Comparison of ENCODE assay signal across 8 cellular contexts in the genomic region with DNA sequence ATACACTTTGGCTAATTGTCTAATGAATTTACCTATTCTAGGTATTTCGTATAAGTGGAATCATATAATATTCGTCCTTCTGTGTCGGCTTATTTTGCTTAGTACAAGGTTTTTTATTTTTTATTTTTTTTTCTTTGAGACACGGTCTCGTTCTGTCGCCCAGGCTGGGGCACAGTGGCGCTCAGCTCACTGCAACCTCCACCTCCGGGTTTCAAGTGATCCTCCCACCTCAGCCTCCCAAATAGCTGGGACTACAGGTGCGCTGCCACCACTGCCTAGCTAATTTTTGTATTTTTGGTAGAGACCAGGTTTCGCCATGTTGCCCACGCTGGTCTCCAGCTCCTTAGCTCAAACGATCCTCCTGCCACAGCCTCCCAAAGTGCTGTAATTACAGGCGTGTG. TPM values are rescaled to one million over a fixed set of nuclear protein-coding genes. Genes with fewer than 3 reads are reported as not detected.
DNase-seq lines count a peak whose midpoint lies in the region; ATAC-seq and TF ChIP-seq lines count a peak whose summit lies in the region.

No MANE protein-coding gene starts in this region.

- H3K36me3 ChIP-seq in CD4-positive, CD25-positive, alpha-beta regulatory T cell (ENCODE audit: control insufficient read depth, insufficient read depth, low read length), result no peaks in the 10 kb centered on the region
- H3K36me3 ChIP-seq in OCI-LY3 (replicated peaks; ENCODE audit: low read depth, low read length), result no peaks in the 10 kb centered on the region

- no peaks in the 10 kb centered on the region for H4K20me1 ChIP-seq in OCI-LY3 (ENCODE audit: insufficient read depth, low read length)

- peaks cover 61% of the 10 kb centered on the region for H3K4me1 ChIP-seq in CD4-positive, CD25-positive, alpha-beta regulatory T cell (ENCODE audit: control insufficient read depth, insufficient read depth, low read length, poor library complexity, severe bottlenecking)
- H3K4me1 ChIP-seq in OCI-LY3 (ENCODE audit: low read length), result peaks cover 59% of the 10 kb centered on the region

- peak in 2 of 3 donors; percentile 27 to 46 for DNase-seq in CD4-positive, CD25-positive, alpha-beta regulatory T cell
- DNase-seq in effector memory CD8-positive, alpha-beta T cell, result no peak
- DNase-seq in osteocyte (ENCODE audit: extremely low spot score, unreplicated experiment), result no peak
- DNase-seq in stimulated activated CD4-positive, alpha-beta T cell treated with anti-CD3 and anti-CD28 coated beads, Interleukin-4, amount 100 ng/mL, for 1 hour, result no peak
- DNase-seq in NOMO-1 treated with DMSO at 0.1 percent for 48 hours (lab: John Stamatoyannopoulos, UW; ENCODE audit: unreplicated experiment), result no peak
- DNase-seq in medulla oblongata (ENCODE audit: extremely low spot score), result no peak

- peak overlapping the region; percentile 98 for H3K27ac ChIP-seq in CD4-positive, CD25-positive, alpha-beta regulatory T cell (ENCODE audit: insufficient read depth, low read length, poor library complexity, severe bottlenecking)
- peak overlapping the region; percentile 86 for H3K27ac ChIP-seq in OCI-LY3 (ENCODE audit: low read length)

- no peaks in the 10 kb centered on the region for H3K79me2 ChIP-seq in OCI-LY3 (ENCODE audit: low read length)

- H3K4me3 Mint-ChIP-seq in CD4-positive, CD25-positive, alpha-beta regulatory T cell, result peak overlapping the region; percentile 97 to 99 (median 98)
- H3K4me3 Mint-ChIP-seq in effector memory CD8-positive, alpha-beta T cell, result peak overlapping the region; percentile 96 to 97
- H3K4me3 Mint-ChIP-seq in osteocyte (ENCODE audit: unreplicated experiment), result peak overlapping the region; percentile 91

- peak overlapping the region; percentile 92 for H3K4me2 ChIP-seq in OCI-LY3 (ENCODE audit: low read length)

- H3K4me3 ChIP-seq in CD4-positive, CD25-positive, alpha-beta regulatory T cell (ENCODE audit: low read depth, low read length), result peak overlapping the region; percentile 61
- peak overlapping the region; percentile 77 for H3K4me3 ChIP-seq in OCI-LY3 (ENCODE audit: low read length)

- no peak for TF ChIP-seq CTCF in OCI-LY3 (IDR thresholded peaks at IDR 0.05; ENCODE audit: low read depth, low read length)
- TF ChIP-seq CTCF in osteocyte (IDR thresholded peaks at IDR 0.05), result no peak

- H3K9ac ChIP-seq in OCI-LY3 (ENCODE audit: low read length), result peak overlapping the region; percentile 97

- H3K27me3 Mint-ChIP-seq in CD4-positive, CD25-positive, alpha-beta regulatory T cell, result peaks cover 13% of the 10 kb centered on the region
- H3K27me3 Mint-ChIP-seq in effector memory CD8-positive, alpha-beta T cell, result no peaks in the 10 kb centered on the region
- H3K27me3 Mint-ChIP-seq in osteocyte (ENCODE audit: unreplicated experiment), result no peaks in the 10 kb centered on the region

- peaks cover 0 to 2% (median 0%) of the 10 kb centered on the region in 7 donors for H3K9me3 Mint-ChIP-seq in CD4-positive, CD25-positive, alpha-beta regulatory T cell
- H3K9me3 Mint-ChIP-seq in effector memory CD8-positive, alpha-beta T cell, result no peaks in the 10 kb centered on the region
- H3K9me3 Mint-ChIP-seq in osteocyte (ENCODE audit: unreplicated experiment), result no peaks in the 10 kb centered on the region

- H2AFZ ChIP-seq in OCI-LY3 (ENCODE audit: low read depth, low read length), result peak overlapping the region; percentile 74

- peaks cover 5 to 82% (median 57%) of the 10 kb centered on the region in 4 donors for H3K4me1 Mint-ChIP-seq in CD4-positive, CD25-positive, alpha-beta regulatory T cell
- peaks cover 44 to 63% of the 10 kb centered on the region in 2 donors for H3K4me1 Mint-ChIP-seq in effector memory CD8-positive, alpha-beta T cell (ENCODE audit: low read depth in 2 of 2)
- H3K4me1 Mint-ChIP-seq in osteocyte (ENCODE audit: unreplicated experiment), result peaks cover 55% of the 10 kb centered on the region

- H3K27me3 ChIP-seq in CD4-positive, CD25-positive, alpha-beta regulatory T cell (ENCODE audit: control insufficient read depth, insufficient read depth, low read length), result no peaks in the 10 kb centered on the region
- no peaks in the 10 kb centered on the region for H3K27me3 ChIP-seq in OCI-LY3 (ENCODE audit: low read depth, low read length)

- ATAC-seq in CD4-positive, CD25-positive, alpha-beta regulatory T cell (ENCODE audit: low read depth in 2 of 2), result no peak
- ATAC-seq in effector memory CD8-positive, alpha-beta T cell (replicated peaks), result no peak
- ATAC-seq in HG02970 (IDR thresholded peaks at IDR 0.05; ENCODE audit: low FRiP score, unreplicated experiment), result no peak

- no peaks in the 10 kb centered on the region for H3K9me3 ChIP-seq in CD4-positive, CD25-positive, alpha-beta regulatory T cell (ENCODE audit: control insufficient read depth in 2 of 2, low read length in 2 of 2)
- no peaks in the 10 kb centered on the region for H3K9me3 ChIP-seq in OCI-LY3 (ENCODE audit: insufficient read depth, low read length)

- H3K27ac Mint-ChIP-seq in CD4-positive, CD25-positive, alpha-beta regulatory T cell, result peak overlapping the region; percentile 100
- H3K27ac Mint-ChIP-seq in effector memory CD8-positive, alpha-beta T cell, result peak overlapping the region; percentile 100
- peak overlapping the region; percentile 100 for H3K27ac Mint-ChIP-seq in osteocyte (ENCODE audit: unreplicated experiment)

- H3K36me3 Mint-ChIP-seq in CD4-positive, CD25-positive, alpha-beta regulatory T cell, result no peaks in the 10 kb centered on the region
- peaks cover 30% of the 10 kb centered on the region for H3K36me3 Mint-ChIP-seq in effector memory CD8-positive, alpha-beta T cell (ENCODE audit: insufficient read depth)
- H3K36me3 Mint-ChIP-seq in osteocyte (ENCODE audit: unreplicated experiment), result no peaks in the 10 kb centered on the region

RNA-seq across cellular contexts. Expression of gene PCBP1, which starts 38.2 kb away (rescaled TPM):
- 330 TPM for total RNA-seq in CD4-positive, CD25-positive, alpha-beta regulatory T cell
- 100 to 1,000 TPM; 131 to 188 (median 173) TPM for polyA plus RNA-seq in CD4-positive, CD25-positive, alpha-beta regulatory T cell
- 261 and 262 TPM in 2 replicates for total RNA-seq in osteocyte

Comparison
In these comparisons a context has a peak if more than half of its experiments do, and no peak if none do; other contexts are left out.
1. DNase-seq: peak in CD4-positive, CD25-positive, alpha-beta regulatory T cell (2 of 3); none in effector memory CD8-positive, alpha-beta T cell (0 of 3), osteocyte (single experiment), stimulated activated CD4-positive, alpha-beta T cell treated with anti-CD3 and anti-CD28 coated beads, Interleukin-4, amount 100 ng/mL, for 1 hour (single experiment), NOMO-1 treated with DMSO at 0.1 percent for 48 hours (single experiment) and medulla oblongata (single experiment).
2. Peak in every context shown above with its lines, with median percentiles within 50 percentile points of each other: H3K27ac Mint-ChIP-seq and H3K4me3 Mint-ChIP-seq.